17 cellular contexts compared by ENCODE assay signal in the genomic region with DNA sequence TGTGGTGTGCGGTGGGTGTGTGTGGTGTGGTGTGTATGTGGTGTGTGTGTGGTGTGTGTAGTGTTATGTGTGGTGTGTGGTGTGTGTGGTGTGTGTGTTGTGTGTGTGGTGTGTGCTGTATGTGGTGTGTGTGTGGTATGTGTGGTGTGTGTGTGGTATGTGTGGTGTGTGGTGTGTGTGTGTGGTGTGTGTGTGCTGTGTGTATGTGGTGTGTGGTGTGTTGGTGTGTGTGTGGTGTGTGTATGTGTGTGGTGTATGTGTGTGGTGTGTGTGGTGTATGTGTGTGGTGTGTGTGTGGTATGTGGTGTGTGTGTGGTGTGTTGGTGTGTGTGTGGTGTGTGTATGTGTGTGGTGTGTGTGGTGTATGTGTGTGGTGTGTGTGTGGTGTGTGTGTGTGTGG.
"Had no signal": no experiment of that assay in that cellular context is flagged by ENCODE, and none has a peak within 500 bp of the region (broad histone marks: within the 10 kb centered on the region; RNA-seq: fewer than 3 reads in every experiment).

No MANE protein-coding gene starts in this region.

- H3K36me3 ChIP-seq: left lung, right atrium auricular region had no signal

- H3K9me3 ChIP-seq: left lung had no signal

- H3K4me3 ChIP-seq: dorsolateral prefrontal cortex, left lung, right atrium auricular region, smooth muscle cell had no signal

- H3K36me3 Mint-ChIP-seq: activated CD4-positive, alpha-beta memory T cell treated with anti-CD3 and anti-CD28 coated beads for 36 hours; memory B cell; naive thymus-derived CD8-positive, alpha-beta T cell had no signal

- H3K4me1 ChIP-seq: right atrium auricular region had no signal

- DNase-seq: activated CD4-positive, alpha-beta memory T cell treated with anti-CD3 and anti-CD28 coated beads for 36 hours; activated CD4-positive, alpha-beta T cell treated with anti-CD3 and anti-CD28 coated beads for 36 hours; dorsolateral prefrontal cortex; hippocampal formation; kidney; left lung; naive thymus-derived CD8-positive, alpha-beta T cell; occipital lobe; stimulated activated CD4-positive, alpha-beta T cell treated with anti-CD3 and anti-CD28 coated beads, Interleukin-4, amount 100 ng/mL, for 4 hours; stimulated activated CD8-positive, alpha-beta memory T cell treated with anti-CD3 and anti-CD28 coated beads, Interleukin-4, amount 100 ng/mL, for 48 hours; stimulated activated naive CD8-positive, alpha-beta T cell treated with anti-CD3 and anti-CD28 coated beads, Interleukin-15, Interleukin-2, amounts not matched to agents 100 U/mL and 50 U/mL, for 24 hours; T-helper 17 cell had no signal

- H3K9me3 Mint-ChIP-seq: activated CD4-positive, alpha-beta memory T cell treated with anti-CD3 and anti-CD28 coated beads for 36 hours; activated T-helper 1 cell treated with anti-CD3 and anti-CD28 coated beads, Interleukin-12 subunit alpha, Interleukin-12 subunit beta, Interleukin-2, Interleukin-4 antibody, amounts not matched to agents 30 ng/mL and 10 ng/mL and 1 ng/mL, durations not matched to agents 14 hours and 24 hours and 36 hours had no signal

- ATAC-seq: activated CD4-positive, alpha-beta T cell treated with anti-CD3 and anti-CD28 coated beads for 36 hours; esophagus mucosa; left lung; naive thymus-derived CD8-positive, alpha-beta T cell; T-helper 17 cell had no signal

- H3K4me2 ChIP-seq: smooth muscle cell had no signal

- H3K4me3 Mint-ChIP-seq: activated CD4-positive, alpha-beta memory T cell treated with anti-CD3 and anti-CD28 coated beads for 36 hours; activated CD4-positive, alpha-beta T cell treated with anti-CD3 and anti-CD28 coated beads for 36 hours; activated T-helper 1 cell treated with anti-CD3 and anti-CD28 coated beads, Interleukin-12 subunit alpha, Interleukin-12 subunit beta, Interleukin-2, Interleukin-4 antibody, amounts not matched to agents 30 ng/mL and 10 ng/mL and 1 ng/mL, durations not matched to agents 14 hours and 24 hours and 36 hours; memory B cell; T-helper 17 cell had no signal

- FAIRE-seq: kidney had no signal

- H3K27ac Mint-ChIP-seq: activated CD4-positive, alpha-beta memory T cell treated with anti-CD3 and anti-CD28 coated beads for 36 hours; activated CD4-positive, alpha-beta T cell treated with anti-CD3 and anti-CD28 coated beads for 36 hours; memory B cell; T-helper 17 cell had no signal

- H3K27ac ChIP-seq: left lung, right atrium auricular region had no signal

- H3K27me3 ChIP-seq: dorsolateral prefrontal cortex, left lung, right atrium auricular region had no signal
